Comparison of ENCODE assay signal across 7 cellular contexts in the genomic region with DNA sequence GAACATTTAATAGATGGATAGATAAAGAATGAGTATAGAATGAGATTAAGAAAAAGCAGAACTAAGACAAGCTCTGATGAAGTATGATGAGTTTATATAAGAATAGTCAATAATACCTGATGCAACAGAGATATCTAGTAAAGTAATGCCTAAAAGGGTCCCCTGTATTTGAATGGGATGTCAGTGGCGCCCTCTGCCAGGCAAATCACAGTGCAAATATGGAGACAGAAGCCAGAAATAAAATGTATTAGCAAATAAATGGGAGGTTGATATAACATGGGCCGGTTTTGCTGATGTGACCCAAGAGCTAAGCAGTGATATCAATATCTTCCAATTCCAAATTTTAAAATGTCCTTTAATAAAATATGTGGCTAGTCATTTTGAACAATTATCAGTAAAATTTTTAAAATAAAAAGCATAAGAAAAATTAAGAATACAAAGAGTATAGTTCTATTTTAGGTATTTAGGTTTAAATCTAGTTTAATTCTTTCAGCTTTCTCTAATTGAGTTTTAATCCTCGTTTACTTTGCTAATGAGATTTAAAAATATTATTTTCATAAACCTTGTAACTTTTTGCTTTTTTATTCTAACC.
DNase-seq lines count a peak whose midpoint lies in the region; TF ChIP-seq lines count a peak whose summit lies in the region.

No MANE protein-coding gene starts in this region.

- in situ Hi-C loops in KBM-7 (cut with MboI; ENCODE audit: low pct_unique_long_range_greater_than_20kb, low sequenced_read_pairs) = no loop called here

- 48 to 60% methylated on average over 3 of the region's 3 CpGs for WGBS in esophagus squamous epithelium, 2 donors
- whole genome bisulfite sequencing in sigmoid colon, 2 donors = 55 to 75% methylated on average over 3 of the region's 3 CpGs

- intact Hi-C loops in activated CD4-positive, alpha-beta T cell treated with anti-CD3 and anti-CD28 coated beads, Interleukin-2, amount 10 ng/mL, durations not matched to agents 24 days and 14 days (cut with micrococcal nuclease) = no loop called here
- intact Hi-C loops in esophagus squamous epithelium (cut with DNase I) = no loop called here
- intact Hi-C loops in sigmoid colon (cut with DNase I) = no loop called here
- intact Hi-C loops in posterior cingulate gyrus (cut with DNase I) = no loop called here

- no peak overlapping the region for H3K4me3 Mint-ChIP-seq in activated CD4-positive, alpha-beta T cell treated with anti-CD3 and anti-CD28 coated beads, Interleukin-2, amount 10 ng/mL, durations not matched to agents 24 days and 14 days

- no peak overlapping the region for H3K4me3 ChIP-seq in esophagus squamous epithelium
- no peak overlapping the region for H3K4me3 ChIP-seq in sigmoid colon

- H3K4me1 ChIP-seq in esophagus squamous epithelium (peaks cover 0 to 8% (median 4%) of the 10 kb centered on the region in 3 donors), sigmoid colon (peaks cover 0 to 4% (median 0%) of the 10 kb centered on the region in 4 donors)

- H3K36me3 ChIP-seq in esophagus squamous epithelium (peaks cover 0 to 12% (median 0%) of the 10 kb centered on the region in 3 donors), sigmoid colon (no peaks in the 10 kb centered on the region)

- H3K9me3 Mint-ChIP-seq in activated CD4-positive, alpha-beta T cell treated with anti-CD3 and anti-CD28 coated beads, Interleukin-2, amount 10 ng/mL, durations not matched to agents 24 days and 14 days = no peaks in the 10 kb centered on the region

- TF ChIP-seq CTCF in esophagus squamous epithelium (IDR thresholded peaks at IDR 0.05) (peak; percentile 29 to 58 (median 48)), sigmoid colon (IDR thresholded peaks at IDR 0.05) (no peak)

- H3K27me3 Mint-ChIP-seq in activated CD4-positive, alpha-beta T cell treated with anti-CD3 and anti-CD28 coated beads, Interleukin-2, amount 10 ng/mL, durations not matched to agents 24 days and 14 days = no peaks in the 10 kb centered on the region

- H3K27ac Mint-ChIP-seq in activated CD4-positive, alpha-beta T cell treated with anti-CD3 and anti-CD28 coated beads, Interleukin-2, amount 10 ng/mL, durations not matched to agents 24 days and 14 days = no peak overlapping the region

- no peaks in the 10 kb centered on the region for H3K27me3 ChIP-seq in esophagus squamous epithelium
- no peaks in the 10 kb centered on the region for H3K27me3 ChIP-seq in sigmoid colon

- TF ChIP-seq POLR2A in esophagus squamous epithelium (IDR thresholded peaks at IDR 0.05) (no peak), sigmoid colon (IDR thresholded peaks at IDR 0.05) (no peak)

- peaks cover 3% of the 10 kb centered on the region for H3K4me1 Mint-ChIP-seq in activated CD4-positive, alpha-beta T cell treated with anti-CD3 and anti-CD28 coated beads, Interleukin-2, amount 10 ng/mL, durations not matched to agents 24 days and 14 days

- H3K9me3 ChIP-seq in esophagus squamous epithelium = no peaks in the 10 kb centered on the region
- H3K9me3 ChIP-seq in sigmoid colon = no peaks in the 10 kb centered on the region

- no peak overlapping the region for H3K27ac ChIP-seq in esophagus squamous epithelium
- H3K27ac ChIP-seq in sigmoid colon = no peak overlapping the region

- peaks cover 10% of the 10 kb centered on the region for H3K36me3 Mint-ChIP-seq in activated CD4-positive, alpha-beta T cell treated with anti-CD3 and anti-CD28 coated beads, Interleukin-2, amount 10 ng/mL, durations not matched to agents 24 days and 14 days (ENCODE audit: low read depth)

- no peak for TF ChIP-seq EP300 in sigmoid colon (IDR thresholded peaks at IDR 0.05)

- DNase-seq in Daoy (ENCODE audit: low read depth) (peak; percentile 16), KBM-7 (peak; percentile 51), esophagus squamous epithelium (lab: John Stamatoyannopoulos, UW) (no peak), sigmoid colon (no peak), posterior cingulate gyrus (no peak)
- DNase-seq in activated CD4-positive, alpha-beta T cell treated with anti-CD3 and anti-CD28 coated beads, Interleukin-2, amount 10 ng/mL, durations not matched to agents 24 days and 14 days = peak; percentile 75
- DNase-seq in stimulated activated CD4-positive, alpha-beta T cell treated with anti-CD3 and anti-CD28 coated beads, Interleukin-15, amount 100 ng/mL, for 1 hour (ENCODE audit: low read depth in 1 of 2, low spot score in 1 of 2) = peak; percentile 15 to 17

Comparison
In these comparisons a context has a peak if more than half of its experiments do, and no peak if none do; other contexts are left out.
1. DNase-seq: peak in Daoy (single experiment), KBM-7 (single experiment), activated CD4-positive, alpha-beta T cell treated with anti-CD3 and anti-CD28 coated beads, Interleukin-2, amount 10 ng/mL, durations not matched to agents 24 days and 14 days (single experiment) and stimulated activated CD4-positive, alpha-beta T cell treated with anti-CD3 and anti-CD28 coated beads, Interleukin-15, amount 100 ng/mL, for 1 hour (2 of 2); none in esophagus squamous epithelium (single experiment), sigmoid colon (single experiment) and posterior cingulate gyrus (0 of 10).
2. CTCF ChIP-seq: peak in esophagus squamous epithelium (6 of 6); none in sigmoid colon (0 of 4).